Comparison of ENCODE assay signal across 12 cellular contexts in genomic region chr9:27485158-27485557, GRCh38. TPM values are rescaled to one million over a fixed set of nuclear protein-coding genes. Genes with fewer than 3 reads are reported as not detected.
DNase-seq lines count a peak whose midpoint lies in the region; ATAC-seq and TF ChIP-seq lines count a peak whose summit lies in the region.
"Had no signal": no experiment of that assay in that cellular context is flagged by ENCODE, and none has a peak within 500 bp of the region (broad histone marks: within the 10 kb centered on the region; RNA-seq: fewer than 3 reads in every experiment).

No MANE protein-coding gene starts in this region.

- no peak overlapping the region for H4K8ac ChIP-seq in neuronal stem cell (ENCODE audit: low read depth, low read length)

- H3K4me1 Mint-ChIP-seq in activated T-cell treated with anti-CD3 and anti-CD28 coated beads, Interleukin-2, amount 50 U/mL, for 4 hours (ENCODE audit: low read depth) = peaks cover 24% of the 10 kb centered on the region

- H3K36me3 Mint-ChIP-seq in activated T-cell treated with anti-CD3 and anti-CD28 coated beads, Interleukin-2, amount 50 U/mL, for 4 hours (ENCODE audit: insufficient read depth) = no peaks in the 10 kb centered on the region

- H3K9me3 ChIP-seq in neuronal stem cell (replicated peaks in 1 of 2; ENCODE audit: control insufficient read depth in 2 of 2, insufficient read depth in 1 of 2, low read depth in 1 of 2, low read length in 2 of 2) (peaks cover 0 to 22% of the 10 kb centered on the region in 2 donors), heart left ventricle (no peaks in the 10 kb centered on the region)
- H3K9me3 ChIP-seq: SJSA1 had no signal

- no peak for TF ChIP-seq CTCF in heart left ventricle (IDR thresholded peaks at IDR 0.05)

- no peak overlapping the region for H3K23ac ChIP-seq in neuronal stem cell (ENCODE audit: low read depth, low read length, poor library complexity)

- no peaks in the 10 kb centered on the region for H3K27me3 Mint-ChIP-seq in activated T-cell treated with anti-CD3 and anti-CD28 coated beads, Interleukin-2, amount 50 U/mL, for 4 hours (ENCODE audit: low read depth)

- H3K9me3 Mint-ChIP-seq in activated T-cell treated with anti-CD3 and anti-CD28 coated beads, Interleukin-2, amount 50 U/mL, for 4 hours = no peaks in the 10 kb centered on the region

- H3K27me3 ChIP-seq in neuronal stem cell (ENCODE audit: control insufficient read depth in 3 of 3, insufficient read depth in 3 of 3, low read depth in 1 of 3, low read length in 3 of 3) = no peaks in the 10 kb centered on the region
- H3K27me3 ChIP-seq in heart left ventricle = no peaks in the 10 kb centered on the region
- H3K27me3 ChIP-seq: SJSA1 had no signal

- no peak for DNase-seq in activated T-cell treated with anti-CD3 and anti-CD28 coated beads, Interleukin-2, amount 50 U/mL, for 4 hours
- no peak for DNase-seq in activated T-cell treated with anti-CD3 and anti-CD28 coated beads, Interleukin-2, amount 50 U/mL, for 1 hour
- no peak for DNase-seq in stimulated activated naive CD8-positive, alpha-beta T cell treated with anti-CD3 and anti-CD28 coated beads, Interleukin-15, Interleukin-2, amounts not matched to agents 100 U/mL and 50 U/mL, for 24 hours
- no peak for DNase-seq in NCI-H2107 (lab: John Stamatoyannopoulos, UW)
- no peak for DNase-seq in neuronal stem cell (ENCODE audit: low spot score)
- DNase-seq in heart left ventricle = no peak
- DNase-seq: dermis blood vessel endothelial cell, NCI-H1092 had no signal

- no peak overlapping the region for H3K4me2 ChIP-seq in neuronal stem cell (ENCODE audit: insufficient read depth, low read length, poor library complexity, severe bottlenecking)

- H3K4me3 ChIP-seq in neuronal stem cell (ENCODE audit: low read length in 2 of 2) = no peak overlapping the region
- no peak overlapping the region for H3K4me3 ChIP-seq in heart left ventricle
- H3K4me3 ChIP-seq: SJSA1 had no signal

- H3K18ac ChIP-seq in neuronal stem cell (ENCODE audit: low read length) = no peak overlapping the region

- no peak overlapping the region for H2BK12ac ChIP-seq in neuronal stem cell (ENCODE audit: low read length)

- intact Hi-C loops in heart left ventricle (cut with DNase I) = no loop called here

- peaks cover 1 to 50% of the 10 kb centered on the region in 2 donors for H3K36me3 ChIP-seq in neuronal stem cell (replicated peaks in 1 of 2; ENCODE audit: control insufficient read depth in 2 of 2, insufficient read depth in 2 of 2, low read length in 2 of 2)
- no peaks in the 10 kb centered on the region for H3K36me3 ChIP-seq in heart left ventricle
- H3K36me3 ChIP-seq: SJSA1 had no signal

- no peak overlapping the region for H2AK5ac ChIP-seq in neuronal stem cell (ENCODE audit: low read depth, low read length)

- no peak overlapping the region for H2BK120ac ChIP-seq in neuronal stem cell (ENCODE audit: low read depth, low read length)

- no peak overlapping the region for H3K14ac ChIP-seq in neuronal stem cell (ENCODE audit: low read length)

- peak; percentile 40 to 46 for ATAC-seq in activated T-cell treated with anti-CD3 and anti-CD28 coated beads, Interleukin-2, amount 50 U/mL, for 4 hours
- peak; percentile 78 for ATAC-seq in GM21825 (IDR thresholded peaks at IDR 0.05; ENCODE audit: unreplicated experiment)
- ATAC-seq in HG03457 (IDR thresholded peaks at IDR 0.05; ENCODE audit: unreplicated experiment) = peak; percentile 61
- peak; percentile 36 for ATAC-seq in stimulated activated naive CD8-positive, alpha-beta T cell treated with anti-CD3 and anti-CD28 coated beads, Interleukin-15, Interleukin-2, amounts not matched to agents 100 U/mL and 50 U/mL, for 24 hours
- no peak for ATAC-seq in heart left ventricle

- no peak overlapping the region for H2BK5ac ChIP-seq in neuronal stem cell (ENCODE audit: low read length)

- H3K27ac ChIP-seq in neuronal stem cell (replicated peaks; ENCODE audit: low read length) = no peak overlapping the region
- no peak overlapping the region for H3K27ac ChIP-seq in heart left ventricle
- H3K27ac ChIP-seq: SJSA1 had no signal

- H3K79me1 ChIP-seq in neuronal stem cell (ENCODE audit: low read depth, low read length) = no peaks in the 10 kb centered on the region

- H3K4me1 ChIP-seq in neuronal stem cell (ENCODE audit: control insufficient read depth in 2 of 2, insufficient read depth in 1 of 2, low read depth in 1 of 2, low read length in 2 of 2) (peaks cover 20 to 21% of the 10 kb centered on the region in 2 donors), heart left ventricle (peaks cover 0 to 4% (median 0%) of the 10 kb centered on the region in 12 donors)
- H3K4me1 ChIP-seq: SJSA1 had no signal

- H3K4ac ChIP-seq in neuronal stem cell (ENCODE audit: low read length) = no peak overlapping the region

- WGBS in neuronal stem cell (ENCODE audit: extremely low coverage in 2 of 2, insufficient read length in 2 of 2, insufficient replicate concordance in 1 of 2), 2 donors = 100% methylated on average over 1 of the region's 1 CpG; no CpG with 5 or more reads in 1 of the 2 donors
- 93 to 100% (median 93%) methylated on average over 1 of the region's 1 CpG for WGBS in heart left ventricle, 4 donors

- no peak overlapping the region for H3K4me3 Mint-ChIP-seq in activated T-cell treated with anti-CD3 and anti-CD28 coated beads, Interleukin-2, amount 50 U/mL, for 4 hours

- no peak overlapping the region for H2AFZ ChIP-seq in neuronal stem cell (ENCODE audit: low read length)

- no peak overlapping the region for H2BK15ac ChIP-seq in neuronal stem cell (ENCODE audit: low read length)

- TF ChIP-seq POLR2A in heart left ventricle (IDR thresholded peaks at IDR 0.05) = no peak

- H4K91ac ChIP-seq in neuronal stem cell (ENCODE audit: low read depth, low read length, poor library complexity) = no peak overlapping the region

- H3K9ac ChIP-seq in neuronal stem cell (ENCODE audit: low read depth, low read length, poor library complexity) = no peak overlapping the region

RNA-seq across cellular contexts. Expression of gene IFNK, which starts 38.9 kb away (rescaled TPM):
- not detected for total RNA-seq in activated T-cell treated with anti-CD3 and anti-CD28 coated beads, Interleukin-2, amount 50 U/mL, for 4 hours
- not detected for polyA plus RNA-seq in neuronal stem cell (2013, experiment 1 of 2)
- not detected for polyA plus RNA-seq in neuronal stem cell (2013, experiment 2 of 2)
- not detected for total RNA-seq in heart left ventricle
- polyA plus RNA-seq in heart left ventricle = not detected
- total RNA-seq: dermis blood vessel endothelial cell, SJSA1 had no signal
- polyA plus RNA-seq: AG04450 had no signal

RNA-seq across cellular contexts. Expression of gene MOB3B, which starts 44.5 kb away (rescaled TPM):
- under 1 TPM; 0.45 to 0.96 (median 0.57) TPM for total RNA-seq in activated T-cell treated with anti-CD3 and anti-CD28 coated beads, Interleukin-2, amount 50 U/mL, for 4 hours
- polyA plus RNA-seq in neuronal stem cell (2013, experiment 1 of 2) = 20.2 TPM
- 20.9 TPM for polyA plus RNA-seq in neuronal stem cell (2013, experiment 2 of 2)
- 1 to 10 TPM in 8 of 9 donors, under 1 TPM in 1; 0.54 to 2.8 (median 2.1) TPM for total RNA-seq in heart left ventricle
- under 1 TPM; 0.42 to 0.95 TPM for polyA plus RNA-seq in heart left ventricle
- total RNA-seq: SJSA1 had no signal

Comparison
In these comparisons a context has a peak if more than half of its experiments do, and no peak if none do; other contexts are left out.
1. ATAC-seq: peak in activated T-cell treated with anti-CD3 and anti-CD28 coated beads, Interleukin-2, amount 50 U/mL, for 4 hours (2 of 2), GM21825 (single experiment), HG03457 (single experiment) and stimulated activated naive CD8-positive, alpha-beta T cell treated with anti-CD3 and anti-CD28 coated beads, Interleukin-15, Interleukin-2, amounts not matched to agents 100 U/mL and 50 U/mL, for 24 hours (single experiment); none in heart left ventricle (0 of 4).